In the genomic region with DNA sequence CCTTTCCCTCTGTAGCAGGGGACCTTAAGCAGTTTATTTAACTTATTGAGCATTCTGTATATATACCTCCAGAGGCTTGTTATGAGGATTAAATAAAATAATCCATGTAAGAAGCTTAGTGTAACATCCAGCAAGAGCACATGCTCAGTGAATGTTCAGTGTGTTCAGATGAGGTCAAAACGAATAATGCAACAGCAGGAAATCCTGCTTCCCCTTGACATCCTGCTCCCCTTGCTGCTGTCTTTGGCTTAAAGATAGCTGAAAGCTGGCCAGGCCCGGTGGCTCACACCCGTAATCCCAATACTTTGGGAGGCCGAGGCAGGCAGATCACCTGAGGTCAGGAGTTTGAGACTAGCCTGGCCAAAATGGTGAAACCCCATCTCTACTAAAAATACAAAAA, we compare ENCODE assay signal across 20 cellular contexts.
DNase-seq lines count a peak whose midpoint lies in the region; ATAC-seq, FAIRE-seq and TF ChIP-seq lines count a peak whose summit lies in the region.
"Had no signal": no experiment of that assay in that cellular context is flagged by ENCODE, and none has a peak within 500 bp of the region (broad histone marks: within the 10 kb centered on the region; RNA-seq: fewer than 3 reads in every experiment).

No MANE protein-coding gene starts in this region.

- ATAC-seq in HG03135 (IDR thresholded peaks at IDR 0.05; ENCODE audit: unreplicated experiment) (no peak), HG02973 (IDR thresholded peaks at IDR 0.05; ENCODE audit: unreplicated experiment) (no peak)
- ATAC-seq: A549, HCT116 had no signal

- TF ChIP-seq CTCF in D721Med (IDR thresholded peaks at IDR 0.05; ENCODE audit: insufficient read depth, missing control alignments) (no peak), retinal pigment epithelial cell (conservative IDR thresholded peaks at IDR 0.05; ENCODE audit: low read depth, low read length) (no peak)

- FAIRE-seq in D721Med (lab: Jason Lieb, UNC), result peak; percentile 97
- FAIRE-seq: A549, G401.6, GM12891, H54 had no signal

- no peak overlapping the region for H3K4me3 ChIP-seq in retinal pigment epithelial cell (ENCODE audit: low read length)
- H3K4me3 ChIP-seq: A549, GM23248 had no signal

- DNase-seq in D721Med (ENCODE audit: insufficient read length, low spot score) (peak; percentile 21), NCI-H82 treated with DMSO at 0.1 percent for 48 hours (lab: John Stamatoyannopoulos, UW; ENCODE audit: unreplicated experiment) (peak; percentile 56), dermis microvascular lymphatic vessel endothelial cell (ENCODE audit: low read depth in 2 of 2) (peak; percentile 39 to 40), retinal pigment epithelial cell (ENCODE audit: low read depth) (peak; percentile 67), activated gamma-delta T cell treated with Interleukin-2 at 50 U/mL for 16 hours (no peak), SK-N-DZ (ENCODE audit: low spot score) (no peak)
- DNase-seq: Calu3; CD4-positive, CD25-positive, alpha-beta regulatory T cell; DMS153; DMS79 treated with DMSO at 0.1 percent for 48 hours; EL; GM23248; IMR-90 had no signal

Comparison
In these comparisons a context has a peak if more than half of its experiments do, and no peak if none do; other contexts are left out.
1. DNase-seq: peak in D721Med (single experiment), NCI-H82 treated with DMSO at 0.1 percent for 48 hours (single experiment), dermis microvascular lymphatic vessel endothelial cell (2 of 2) and retinal pigment epithelial cell (single experiment); none in activated gamma-delta T cell treated with Interleukin-2 at 50 U/mL for 16 hours (single experiment) and SK-N-DZ (single experiment).